Comparison of ENCODE assay signal across 10 cellular contexts in genomic region chr7:45088146-45088701, GRCh38. TPM values are rescaled to one million over a fixed set of nuclear protein-coding genes. Genes with fewer than 3 reads are reported as not detected.
DNase-seq lines count a peak whose midpoint lies in the region; ATAC-seq and TF ChIP-seq lines count a peak whose summit lies in the region.
"Had no signal": no experiment of that assay in that cellular context is flagged by ENCODE, and none has a peak within 500 bp of the region (broad histone marks: within the 10 kb centered on the region; RNA-seq: fewer than 3 reads in every experiment).

No MANE protein-coding gene starts in this region.

- intact Hi-C loops in Calu3 (cut with micrococcal nuclease; ENCODE audit: unreplicated experiment) = no loop called here
- intact Hi-C loops in activated CD8-positive, alpha-beta T cell treated with anti-CD3 and anti-CD28 coated beads for 36 hours (cut with micrococcal nuclease) = no loop called here
- intact Hi-C loops in right cardiac atrium (cut with DNase I) = no loop called here
- intact Hi-C loops in sciatic nerve (cut with DNase I) = no loop called here

- CTCF ChIA-PET in Calu3 (lab: Charles Lee) = interaction anchor here (0.6 to 0.7 kb wide), 2 partner anchors 31 to 52 kb away, joined by 4 to 5 read pairs; no protein-coding TSS in a partner anchor
- CTCF ChIA-PET in activated CD8-positive, alpha-beta T cell treated with anti-CD3 and anti-CD28 coated beads for 36 hours (lab: Charles Lee) = interaction anchor here (0.9 kb wide), 1 partner anchor 115 kb away, joined by 5 read pairs; no protein-coding TSS in a partner anchor

- no peak for ATAC-seq in activated CD8-positive, alpha-beta T cell treated with anti-CD3 and anti-CD28 coated beads for 36 hours
- peak; percentile 23 to 25 for ATAC-seq in right cardiac atrium
- peak; percentile 47 for ATAC-seq in sciatic nerve
- ATAC-seq in GM19463 (IDR thresholded peaks at IDR 0.05; ENCODE audit: unreplicated experiment) = no peak

- peaks cover 9% of the 10 kb centered on the region for H3K4me1 Mint-ChIP-seq in Calu3 (ENCODE audit: low read depth, unreplicated experiment)
- peaks cover 8% of the 10 kb centered on the region for H3K4me1 Mint-ChIP-seq in activated CD8-positive, alpha-beta T cell treated with anti-CD3 and anti-CD28 coated beads for 36 hours (ENCODE audit: low read depth)
- H3K4me1 Mint-ChIP-seq in endothelial cell (ENCODE audit: unreplicated experiment) = peaks cover 10% of the 10 kb centered on the region

- no peaks in the 10 kb centered on the region for H3K9me3 Mint-ChIP-seq in Calu3 (ENCODE audit: low read depth, unreplicated experiment)
- H3K9me3 Mint-ChIP-seq in activated CD8-positive, alpha-beta T cell treated with anti-CD3 and anti-CD28 coated beads for 36 hours = no peaks in the 10 kb centered on the region
- no peaks in the 10 kb centered on the region for H3K9me3 Mint-ChIP-seq in endothelial cell (ENCODE audit: unreplicated experiment)
- H3K9me3 Mint-ChIP-seq: activated naive CD4-positive, alpha-beta T cell treated with anti-CD3 and anti-CD28 coated beads, Interleukin-2, amount 50 U/mL, for 72 hours had no signal

- no TSS peak for BruUV-seq in Calu3 (replicated peaks; lab: Mats Ljungman, UMichigan)

- no peaks in the 10 kb centered on the region for H3K27me3 ChIP-seq in right cardiac atrium (ENCODE audit: control insufficient read depth, insufficient read depth)

- no peaks in the 10 kb centered on the region for H3K4me1 ChIP-seq in right cardiac atrium (ENCODE audit: control insufficient read depth, insufficient read depth, low read length)

- peak overlapping the region; percentile 59 for H3K4me3 ChIP-seq in right cardiac atrium (ENCODE audit: low read length)

- H3K36me3 Mint-ChIP-seq in Calu3 (ENCODE audit: insufficient read depth, unreplicated experiment) (peaks cover 15% of the 10 kb centered on the region), endothelial cell (ENCODE audit: low read depth, unreplicated experiment) (peaks cover 4% of the 10 kb centered on the region)
- H3K36me3 Mint-ChIP-seq in activated CD8-positive, alpha-beta T cell treated with anti-CD3 and anti-CD28 coated beads for 36 hours (ENCODE audit: low read depth) = no peaks in the 10 kb centered on the region
- H3K36me3 Mint-ChIP-seq: activated naive CD4-positive, alpha-beta T cell treated with anti-CD3 and anti-CD28 coated beads, Interleukin-2, amount 50 U/mL, for 72 hours had no signal

- 32% methylated on average over 29 of the region's 29 CpGs for WGBS in right cardiac atrium

- POLR2A ChIA-PET in activated CD8-positive, alpha-beta T cell treated with anti-CD3 and anti-CD28 coated beads for 36 hours (lab: Charles Lee) = interaction anchor here (1.5 kb wide), 1 partner anchor 109 kb away, joined by 6 read pairs; the partner anchor contains the start of gene MYO1G

- no peaks in the 10 kb centered on the region for H3K9me3 ChIP-seq in right cardiac atrium (ENCODE audit: control insufficient read depth, low read length)

- peak overlapping the region; percentile 58 for H3K4me3 Mint-ChIP-seq in Calu3 (ENCODE audit: low read depth, unreplicated experiment)
- H3K4me3 Mint-ChIP-seq in activated CD8-positive, alpha-beta T cell treated with anti-CD3 and anti-CD28 coated beads for 36 hours = peak overlapping the region; percentile 51
- no peak overlapping the region for H3K4me3 Mint-ChIP-seq in endothelial cell (ENCODE audit: unreplicated experiment)

- TF ChIP-seq CTCF in Calu3 (IDR thresholded peaks at IDR 0.05; ENCODE audit: unreplicated experiment) = no peak
- no peak for TF ChIP-seq CTCF in activated CD8-positive, alpha-beta T cell treated with anti-CD3 and anti-CD28 coated beads for 36 hours (IDR thresholded peaks at IDR 0.05)
- TF ChIP-seq CTCF in endothelial cell (IDR thresholded peaks at IDR 0.05; ENCODE audit: unreplicated experiment) = no peak

- H3K27ac Mint-ChIP-seq in Calu3 (ENCODE audit: unreplicated experiment) = no peak overlapping the region
- H3K27ac Mint-ChIP-seq in activated CD8-positive, alpha-beta T cell treated with anti-CD3 and anti-CD28 coated beads for 36 hours = no peak overlapping the region
- H3K27ac Mint-ChIP-seq in endothelial cell (ENCODE audit: unreplicated experiment) = no peak overlapping the region
- H3K27ac Mint-ChIP-seq: activated naive CD4-positive, alpha-beta T cell treated with anti-CD3 and anti-CD28 coated beads, Interleukin-2, amount 50 U/mL, for 72 hours had no signal

- DNase-seq in Calu3 = no peak
- no peak for DNase-seq in activated CD8-positive, alpha-beta T cell treated with anti-CD3 and anti-CD28 coated beads for 36 hours
- peak in 1 of 3 donors; percentile 64 for DNase-seq in right cardiac atrium
- DNase-seq in sciatic nerve (ENCODE audit: low spot score) = no peak
- no peak for DNase-seq in endothelial cell (ENCODE audit: low spot score)
- no peak for DNase-seq in NCI-H226
- DNase-seq in stimulated activated CD4-positive, alpha-beta T cell treated with anti-CD3 and anti-CD28 coated beads, Interleukin-2, amount 100 ng/mL, for 48 hours = no peak
- DNase-seq: RPMI8226 had no signal

- H3K27me3 Mint-ChIP-seq in Calu3 (ENCODE audit: unreplicated experiment) (peaks cover 70% of the 10 kb centered on the region), endothelial cell (ENCODE audit: unreplicated experiment) (peaks cover 11% of the 10 kb centered on the region)
- peaks cover 5% of the 10 kb centered on the region for H3K27me3 Mint-ChIP-seq in activated CD8-positive, alpha-beta T cell treated with anti-CD3 and anti-CD28 coated beads for 36 hours

- no peak overlapping the region for H3K27ac ChIP-seq in right cardiac atrium (ENCODE audit: low read length)

RNA-seq across cellular contexts. Expression of gene NACAD, which starts 0.5 kb away (rescaled TPM):
- total RNA-seq in Calu3 (2022) (0.90 and 1.0 TPM in 2 replicates), right cardiac atrium (1 to 10 TPM; 4.5 to 6.5 (median 5.0) TPM), sciatic nerve (12.0 TPM), endothelial cell (ENCODE audit: unreplicated experiment) (3.5 TPM)
- under 1 TPM; 0.31 to 0.50 TPM for total RNA-seq in activated CD8-positive, alpha-beta T cell treated with anti-CD3 and anti-CD28 coated beads for 36 hours
- 3.2 TPM for polyA plus RNA-seq in right cardiac atrium

RNA-seq across cellular contexts. Expression of gene TBRG4, which starts 23.3 kb away (rescaled TPM):
- 191 and 199 TPM in 2 replicates for total RNA-seq in Calu3 (2022)
- total RNA-seq in activated CD8-positive, alpha-beta T cell treated with anti-CD3 and anti-CD28 coated beads for 36 hours = 100 to 1,000 TPM; 197 TPM
- 10 to 100 TPM; 49.5 to 68.1 (median 55.3) TPM for total RNA-seq in right cardiac atrium
- polyA plus RNA-seq in right cardiac atrium = 46.2 TPM
- total RNA-seq in sciatic nerve = 39.5 TPM
- total RNA-seq in endothelial cell (ENCODE audit: unreplicated experiment) = 48.1 TPM

Comparison
In these comparisons a context has a peak if more than half of its experiments do, and no peak if none do; other contexts are left out.
1. ATAC-seq: peak in right cardiac atrium (2 of 2) and sciatic nerve (single experiment); none in activated CD8-positive, alpha-beta T cell treated with anti-CD3 and anti-CD28 coated beads for 36 hours (single experiment) and GM19463 (single experiment).